ENCODE assay signal across 9 cellular contexts in the genomic region with DNA sequence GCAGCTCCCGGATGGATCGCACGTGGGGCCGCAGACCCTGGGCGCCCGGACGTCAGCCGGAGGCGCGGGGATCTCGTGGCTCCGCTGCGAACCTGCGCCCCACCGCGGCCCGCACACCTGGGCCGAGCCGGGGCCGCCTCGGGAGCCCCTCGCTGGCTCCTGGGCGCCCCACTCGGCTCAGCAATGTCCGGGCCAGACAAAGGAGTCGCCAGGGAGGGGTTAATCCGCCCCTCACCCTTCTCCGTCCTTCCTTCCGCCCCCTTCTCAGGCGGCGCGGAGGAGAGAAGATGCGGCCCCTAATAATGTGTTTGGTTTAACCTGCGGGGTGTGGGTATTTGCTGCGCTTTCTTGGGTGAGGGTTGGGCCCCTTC. TPM values are rescaled to one million over a fixed set of nuclear protein-coding genes. Genes with fewer than 3 reads are reported as not detected.
DNase-seq lines count a peak whose midpoint lies in the region; ATAC-seq and TF ChIP-seq lines count a peak whose summit lies in the region.
"Had no signal": no experiment of that assay in that cellular context is flagged by ENCODE, and none has a peak within 500 bp of the region (broad histone marks: within the 10 kb centered on the region; RNA-seq: fewer than 3 reads in every experiment).

No MANE protein-coding gene starts in this region.

- H4K20me1 ChIP-seq in Karpas-422 (ENCODE audit: insufficient read depth, low read depth, low read length), result no peaks in the 10 kb centered on the region

- no peak overlapping the region for H3K9ac ChIP-seq in Karpas-422 (ENCODE audit: low read length)

- H3K9me3 Mint-ChIP-seq in effector memory CD8-positive, alpha-beta T cell, result no peaks in the 10 kb centered on the region
- H3K9me3 Mint-ChIP-seq in activated CD8-positive, alpha-beta T cell treated with anti-CD3 and anti-CD28 coated beads, Interleukin-2, amount 10 ng/mL, durations not matched to agents 7 days and 5 days (ENCODE audit: insufficient read depth), result no peaks in the 10 kb centered on the region

- H3K9me3 ChIP-seq in right atrium auricular region, result no peaks in the 10 kb centered on the region
- no peaks in the 10 kb centered on the region for H3K9me3 ChIP-seq in muscle layer of duodenum (ENCODE audit: control insufficient read depth in 1 of 2, low read length in 2 of 2)
- no peaks in the 10 kb centered on the region for H3K9me3 ChIP-seq in Karpas-422 (ENCODE audit: low read length)

- POLR2A ChIA-PET in activated CD8-positive, alpha-beta T cell treated with anti-CD3 and anti-CD28 coated beads, Interleukin-2, amount 10 ng/mL, durations not matched to agents 7 days and 5 days (lab: Charles Lee), result no interaction called here

- ATAC-seq in left ventricle myocardium superior (no peak), GM18498 (IDR thresholded peaks at IDR 0.05; ENCODE audit: unreplicated experiment) (no peak)
- ATAC-seq in effector memory CD8-positive, alpha-beta T cell (replicated peaks), result no peak
- no peak for ATAC-seq in activated CD8-positive, alpha-beta T cell treated with anti-CD3 and anti-CD28 coated beads, Interleukin-2, amount 10 ng/mL, durations not matched to agents 7 days and 5 days

- no peak for TF ChIP-seq CTCF in right atrium auricular region (IDR thresholded peaks at IDR 0.05)

- no peaks in the 10 kb centered on the region for H3K36me3 ChIP-seq in right atrium auricular region
- H3K36me3 ChIP-seq in muscle layer of duodenum (ENCODE audit: control insufficient read depth in 1 of 2, insufficient read depth in 2 of 2, low read length in 2 of 2), result peaks cover 0 to 3% of the 10 kb centered on the region in 2 donors
- H3K36me3 ChIP-seq in Karpas-422 (ENCODE audit: insufficient read depth, low read length), result no peaks in the 10 kb centered on the region

- DNase-seq in right atrium auricular region (ENCODE audit: low spot score), result no peak
- no peak for DNase-seq in left ventricle myocardium superior
- no peak for DNase-seq in effector memory CD8-positive, alpha-beta T cell
- DNase-seq in Karpas-422, result no peak
- DNase-seq in medulla oblongata (ENCODE audit: extremely low spot score), result no peak
- no peak for DNase-seq in activated CD8-positive, alpha-beta T cell treated with anti-CD3 and anti-CD28 coated beads, Interleukin-2, amount 10 ng/mL, durations not matched to agents 7 days and 5 days
- DNase-seq: DMS 273 treated with DMSO at 0.1 percent for 48 hours had no signal

- H3K4me3 ChIP-seq in right atrium auricular region (peak overlapping the region; percentile 73 to 78), muscle layer of duodenum (ENCODE audit: low read depth in 1 of 2, low read length in 2 of 2) (peak overlapping the region; percentile 90 to 94), Karpas-422 (ENCODE audit: low read length) (no peak overlapping the region)

- H3K4me1 Mint-ChIP-seq in effector memory CD8-positive, alpha-beta T cell (ENCODE audit: low read depth in 2 of 2), result peaks cover 18 to 21% of the 10 kb centered on the region in 2 donors
- H3K4me1 Mint-ChIP-seq in activated CD8-positive, alpha-beta T cell treated with anti-CD3 and anti-CD28 coated beads, Interleukin-2, amount 10 ng/mL, durations not matched to agents 7 days and 5 days (ENCODE audit: low read depth), result peaks cover 15% of the 10 kb centered on the region

- H3K27me3 ChIP-seq in right atrium auricular region (no peaks in the 10 kb centered on the region), muscle layer of duodenum (ENCODE audit: low read depth, low read length) (no peaks in the 10 kb centered on the region), Karpas-422 (ENCODE audit: low read length) (no peaks in the 10 kb centered on the region)

- peak overlapping the region; percentile 75 to 82 for H3K4me3 Mint-ChIP-seq in effector memory CD8-positive, alpha-beta T cell
- no peak overlapping the region for H3K4me3 Mint-ChIP-seq in activated CD8-positive, alpha-beta T cell treated with anti-CD3 and anti-CD28 coated beads, Interleukin-2, amount 10 ng/mL, durations not matched to agents 7 days and 5 days

- H3K4me2 ChIP-seq in Karpas-422 (ENCODE audit: low read depth, low read length, poor library complexity, severe bottlenecking), result no peak overlapping the region

- peaks cover 45 to 62% of the 10 kb centered on the region in 2 donors for H3K27me3 Mint-ChIP-seq in effector memory CD8-positive, alpha-beta T cell
- peaks cover 38% of the 10 kb centered on the region for H3K27me3 Mint-ChIP-seq in activated CD8-positive, alpha-beta T cell treated with anti-CD3 and anti-CD28 coated beads, Interleukin-2, amount 10 ng/mL, durations not matched to agents 7 days and 5 days (ENCODE audit: low read depth)

- no peaks in the 10 kb centered on the region for H3K9me2 ChIP-seq in Karpas-422 (replicated peaks; ENCODE audit: insufficient read depth, low read length)

- intact Hi-C loops in left ventricle myocardium superior (cut with micrococcal nuclease), result no loop called here

- no peak overlapping the region for H2AFZ ChIP-seq in Karpas-422 (ENCODE audit: low read length)

- H3K4me1 ChIP-seq in right atrium auricular region (peaks cover 0 to 68% of the 10 kb centered on the region in 2 donors), muscle layer of duodenum (ENCODE audit: control insufficient read depth in 1 of 2, insufficient read depth in 2 of 2, low read length in 2 of 2) (peaks cover 16 to 43% of the 10 kb centered on the region in 2 donors), Karpas-422 (ENCODE audit: low read length) (peaks cover 3% of the 10 kb centered on the region)

- H3K27ac Mint-ChIP-seq in effector memory CD8-positive, alpha-beta T cell, result peak overlapping the region in 1 of 2 donors; percentile 28
- no peak overlapping the region for H3K27ac Mint-ChIP-seq in activated CD8-positive, alpha-beta T cell treated with anti-CD3 and anti-CD28 coated beads, Interleukin-2, amount 10 ng/mL, durations not matched to agents 7 days and 5 days

- H3K27ac ChIP-seq in right atrium auricular region, result peak overlapping the region; percentile 91 to 96
- H3K27ac ChIP-seq in muscle layer of duodenum (ENCODE audit: low read length), result peak overlapping the region; percentile 94
- no peak overlapping the region for H3K27ac ChIP-seq in Karpas-422 (ENCODE audit: low read length)

- no peaks in the 10 kb centered on the region for H3K79me2 ChIP-seq in Karpas-422 (ENCODE audit: low read length)

- H3K36me3 Mint-ChIP-seq in effector memory CD8-positive, alpha-beta T cell (ENCODE audit: insufficient read depth), result peaks cover 4% of the 10 kb centered on the region
- peaks cover 3% of the 10 kb centered on the region for H3K36me3 Mint-ChIP-seq in activated CD8-positive, alpha-beta T cell treated with anti-CD3 and anti-CD28 coated beads, Interleukin-2, amount 10 ng/mL, durations not matched to agents 7 days and 5 days (ENCODE audit: low read depth)

- CTCF ChIA-PET in activated CD8-positive, alpha-beta T cell treated with anti-CD3 and anti-CD28 coated beads, Interleukin-2, amount 10 ng/mL, durations not matched to agents 7 days and 5 days (lab: Charles Lee), result no interaction called here

RNA-seq across cellular contexts. Expression of a gene that starts 47.6 kb away (rescaled TPM):
- 10 to 100 TPM; 46.2 to 63.4 TPM for total RNA-seq in right atrium auricular region
- 46.6 TPM for total RNA-seq in left ventricle myocardium superior
- total RNA-seq in Karpas-422 (2014; rRNA removed; shearing (Covaris generic); ENCODE audit: low replicate concordance), result 20.8 and 48.8 TPM in 2 replicates
- 10 to 100 TPM; 78.5 to 83.5 TPM for total RNA-seq in activated CD8-positive, alpha-beta T cell treated with anti-CD3 and anti-CD28 coated beads, Interleukin-2, amount 10 ng/mL, durations not matched to agents 7 days and 5 days

RNA-seq across cellular contexts. Expression of a gene that starts 52.6 kb away (rescaled TPM):
- 10 to 100 TPM in 1 of 2 donors, 1 to 10 TPM in 1; 5.8 to 12.7 TPM for total RNA-seq in right atrium auricular region
- 8.6 TPM for total RNA-seq in left ventricle myocardium superior
- total RNA-seq in Karpas-422 (2014; rRNA removed; shearing (Covaris generic); ENCODE audit: low replicate concordance), result not detected in 2 replicates
- under 1 TPM; 0.87 to 0.91 TPM for total RNA-seq in activated CD8-positive, alpha-beta T cell treated with anti-CD3 and anti-CD28 coated beads, Interleukin-2, amount 10 ng/mL, durations not matched to agents 7 days and 5 days
